In the genomic region with DNA sequence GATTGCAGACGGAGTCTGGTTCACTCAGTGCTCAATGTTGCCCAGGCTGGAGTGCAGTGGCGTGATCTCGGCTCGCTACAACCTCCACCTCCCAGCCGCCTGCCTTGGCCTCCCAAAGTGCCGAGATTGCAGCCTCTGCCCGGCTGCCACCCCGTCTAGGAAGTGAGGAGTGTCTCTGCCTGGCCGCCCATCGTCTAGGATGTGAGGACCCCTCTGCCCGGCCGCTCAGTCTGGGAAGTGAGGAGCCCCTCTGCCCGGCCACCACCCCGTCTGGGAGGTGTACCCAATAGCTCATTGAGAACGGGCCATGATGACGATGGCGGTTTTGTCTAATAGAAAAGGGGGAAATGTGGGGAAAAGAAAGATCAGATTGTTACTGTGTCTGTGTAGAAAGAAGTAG, we compare ENCODE assay signal across 8 cellular contexts. TPM values are rescaled to one million over a fixed set of nuclear protein-coding genes. Genes with fewer than 3 reads are reported as not detected.
A peak's percentile ranks its signal among the peaks of the same experiment; 100 is the strongest.
DNase-seq lines count a peak whose midpoint lies in the region; ATAC-seq and TF ChIP-seq lines count a peak whose summit lies in the region.
"Not testable (repeated sequence)": the region's sequence is repeated elsewhere in the genome, so short reads cannot be mapped to it uniquely, and the experiment has no call there.

No MANE protein-coding gene starts in this region.

- not testable (repeated sequence) for H3K9me3 ChIP-seq in right lobe of liver; subcutaneous abdominal adipose tissue (ENCODE audit: control insufficient read depth in 5 of 5, low read length in 5 of 5)

- H3K4me1 ChIP-seq in right lobe of liver (peaks cover 4 to 86% (median 50%) of the 10 kb centered on the region in 4 donors), subcutaneous abdominal adipose tissue (ENCODE audit: control insufficient read depth in 5 of 5, insufficient read depth in 5 of 5, low read length in 5 of 5) (peaks cover 39 to 82% (median 81%) of the 10 kb centered on the region in 5 donors)

- H3K27ac Mint-ChIP-seq in CD14-positive monocyte = peak overlapping the region in 6 of 7 donors; percentile 38 to 100 (median 100)
- peak overlapping the region; percentile 15 for H3K27ac Mint-ChIP-seq in activated T-cell treated with anti-CD3 and anti-CD28 coated beads, Interleukin-2, amount 50 U/mL, for 72 hours
- peak overlapping the region; percentile 94 for H3K27ac Mint-ChIP-seq in central memory CD8-positive, alpha-beta T cell (ENCODE audit: low read depth)

- TF ChIP-seq POLR2A in right lobe of liver (IDR thresholded peaks at IDR 0.05) = not testable (repeated sequence)

- H3K27me3 Mint-ChIP-seq in CD14-positive monocyte (ENCODE audit: low read depth in 3 of 3); activated T-cell treated with anti-CD3 and anti-CD28 coated beads, Interleukin-2, amount 50 U/mL, for 72 hours (ENCODE audit: low read depth); central memory CD8-positive, alpha-beta T cell: not testable (repeated sequence)

- not testable (repeated sequence) for H3K9me3 Mint-ChIP-seq in CD14-positive monocyte; activated T-cell treated with anti-CD3 and anti-CD28 coated beads, Interleukin-2, amount 50 U/mL, for 72 hours; central memory CD8-positive, alpha-beta T cell

- 95% methylated on average over 5 of the region's 17 CpGs for WGBS in right lobe of liver (ENCODE audit: insufficient coverage, low coverage, low lambda C conversion rate, missing lambda C conversion rate)

- intact Hi-C loops in CD14-positive monocyte (cut with micrococcal nuclease) = loop anchor here (2.0 to 10.0 kb wide), 2 partner anchors 36 to 310 kb away; no protein-coding TSS in a partner anchor
- intact Hi-C loops in right lobe of liver (cut with DNase I); posterior vena cava (cut with DNase I): not testable (repeated sequence)

- not testable (repeated sequence) for DNase-seq in CD14-positive monocyte (ENCODE audit: low spot score); RWPE1 (ENCODE audit: low spot score); activated T-cell treated with anti-CD3 and anti-CD28 coated beads, Interleukin-2, amount 50 U/mL, for 72 hours; central memory CD8-positive, alpha-beta T cell (ENCODE audit: low spot score in 2 of 2)
- DNase-seq in right lobe of liver = peak in 1 of 3 donors; percentile 37
- DNase-seq in posterior vena cava (ENCODE audit: low spot score) = peak; percentile 55
- peak; percentile 34 for DNase-seq in ureter (ENCODE audit: low spot score)

- ATAC-seq in activated T-cell treated with anti-CD3 and anti-CD28 coated beads, Interleukin-2, amount 50 U/mL, for 72 hours (replicated peaks in 1 of 2); central memory CD8-positive, alpha-beta T cell (replicated peaks; ENCODE audit: extremely low read depth, poor library complexity, severe bottlenecking); right lobe of liver: not testable (repeated sequence)

- H3K27ac ChIP-seq in RWPE1 = peak overlapping the region; percentile 91; the same call in 1 of the 2 replicates
- peak overlapping the region in 2 of 3 donors; percentile 83 to 99 for H3K27ac ChIP-seq in right lobe of liver
- peak overlapping the region; percentile 91 for H3K27ac ChIP-seq in subcutaneous abdominal adipose tissue (ENCODE audit: low read depth, low read length)

- CTCF ChIA-PET in RWPE1 (lab: Yijun Ruan, JAX) = not testable (repeated sequence)

- H3K36me3 ChIP-seq in right lobe of liver = not testable (repeated sequence)
- peaks cover 0 to 20% (median 14%) of the 10 kb centered on the region in 5 donors for H3K36me3 ChIP-seq in subcutaneous abdominal adipose tissue (ENCODE audit: control insufficient read depth in 5 of 5, insufficient read depth in 5 of 5, low read length in 5 of 5)

- TF ChIP-seq CTCF in CD14-positive monocyte (IDR thresholded peaks at IDR 0.05); RWPE1 (conservative IDR thresholded peaks at IDR 0.05; ENCODE audit: low read depth); right lobe of liver (IDR thresholded peaks at IDR 0.05): not testable (repeated sequence)

- not testable (repeated sequence) for H3K4me3 ChIP-seq in right lobe of liver; subcutaneous abdominal adipose tissue (ENCODE audit: low read depth in 1 of 5, low read length in 5 of 5)

- peaks cover 63 to 90% of the 10 kb centered on the region in 2 donors for H3K36me3 Mint-ChIP-seq in CD14-positive monocyte
- H3K36me3 Mint-ChIP-seq in activated T-cell treated with anti-CD3 and anti-CD28 coated beads, Interleukin-2, amount 50 U/mL, for 72 hours (ENCODE audit: insufficient read depth in 2 of 2); central memory CD8-positive, alpha-beta T cell (ENCODE audit: insufficient read depth): not testable (repeated sequence)

- H3K4me1 Mint-ChIP-seq in CD14-positive monocyte = peaks cover 77% of the 10 kb centered on the region
- peaks cover 48% of the 10 kb centered on the region for H3K4me1 Mint-ChIP-seq in activated T-cell treated with anti-CD3 and anti-CD28 coated beads, Interleukin-2, amount 50 U/mL, for 72 hours (ENCODE audit: low read depth)
- peaks cover 43% of the 10 kb centered on the region for H3K4me1 Mint-ChIP-seq in central memory CD8-positive, alpha-beta T cell

- H3K4me3 Mint-ChIP-seq in CD14-positive monocyte; activated T-cell treated with anti-CD3 and anti-CD28 coated beads, Interleukin-2, amount 50 U/mL, for 72 hours; central memory CD8-positive, alpha-beta T cell: not testable (repeated sequence)

- POLR2A ChIA-PET in RWPE1 (lab: Yijun Ruan, JAX; ENCODE audit: low non-redundant PET) = not testable (repeated sequence)

- H3K27me3 ChIP-seq in right lobe of liver; subcutaneous abdominal adipose tissue (ENCODE audit: control insufficient read depth in 5 of 5, insufficient read depth in 4 of 5, low read length in 5 of 5): not testable (repeated sequence)

- H3K9ac ChIP-seq in subcutaneous abdominal adipose tissue (ENCODE audit: low read length in 5 of 5) = not testable (repeated sequence)

RNA-seq across cellular contexts. Expression of gene TK2, which starts 35.5 kb away (rescaled TPM):
- polyA plus RNA-seq in CD14-positive monocyte = 10 to 100 TPM; 29.8 to 38.9 TPM
- 10 to 100 TPM; 16.4 to 16.6 TPM for total RNA-seq in activated T-cell treated with anti-CD3 and anti-CD28 coated beads, Interleukin-2, amount 50 U/mL, for 72 hours
- total RNA-seq in right lobe of liver (10 to 100 TPM; 25.8 to 41.7 (median 33.6) TPM), posterior vena cava (10 to 100 TPM; 23.6 to 37.2 TPM), ureter (37.9 TPM)

RNA-seq across cellular contexts. Expression of gene CKLF, which starts 38.0 kb away (rescaled TPM):
- 100 to 1,000 TPM; 374 to 430 TPM for polyA plus RNA-seq in CD14-positive monocyte
- total RNA-seq in activated T-cell treated with anti-CD3 and anti-CD28 coated beads, Interleukin-2, amount 50 U/mL, for 72 hours = 100 to 1,000 TPM; 163 to 172 TPM
- 10 to 100 TPM in 4 of 6 experiments, 1 to 10 TPM in 2; 8.4 to 30.5 (median 14.0) TPM for total RNA-seq in right lobe of liver
- 10 to 100 TPM; 22.0 to 25.4 TPM for total RNA-seq in posterior vena cava
- 34.0 TPM for total RNA-seq in ureter

RNA-seq across cellular contexts. Expression of gene CMTM1, which starts 51.8 kb away (rescaled TPM):
- polyA plus RNA-seq in CD14-positive monocyte = 1 to 10 TPM; 1.6 to 2.5 TPM
- 10 to 100 TPM; 10.1 to 14.4 TPM for total RNA-seq in activated T-cell treated with anti-CD3 and anti-CD28 coated beads, Interleukin-2, amount 50 U/mL, for 72 hours
- total RNA-seq in right lobe of liver (1 to 10 TPM in 2 of 6 experiments, under 1 TPM in 3, not detected in 1; 0.69 to 1.6 (median 0.90) TPM), posterior vena cava (1 to 10 TPM; 2.1 to 3.1 TPM), ureter (4.3 TPM)

Comparison
In these comparisons a context has a peak if more than half of its experiments do, and no peak if none do; other contexts are left out.
1. H3K27ac Mint-ChIP-seq: peak in every context shown above with its lines; median percentile 100 in CD14-positive monocyte; 94 in central memory CD8-positive, alpha-beta T cell; 15 in activated T-cell treated with anti-CD3 and anti-CD28 coated beads, Interleukin-2, amount 50 U/mL, for 72 hours.